14 cellular contexts compared by ENCODE assay signal in genomic region chr11:126654886-126655806, GRCh38.
DNase-seq lines count a peak whose midpoint lies in the region; ATAC-seq and TF ChIP-seq lines count a peak whose summit lies in the region.
"Had no signal": no experiment of that assay in that cellular context is flagged by ENCODE, and none has a peak within 500 bp of the region (broad histone marks: within the 10 kb centered on the region; RNA-seq: fewer than 3 reads in every experiment).

No MANE protein-coding gene starts in this region.

- H3K27ac Mint-ChIP-seq in nephron = peak overlapping the region in 2 of 3 experiments; percentile 12 to 42
- H3K27ac Mint-ChIP-seq: activated CD8-positive, alpha-beta T cell treated with anti-CD3 and anti-CD28 coated beads for 36 hours; activated T-helper 2 cell treated with anti-CD3 and anti-CD28 coated beads, Interferon-gamma antibody, Interleukin-2, Interleukin-4, amounts not matched to agents 10 μg/mL and 5 μg/mL and 100 μg/mL, durations not matched to agents 14 hours and 24 hours and 36 hours had no signal

- H3K27me3 Mint-ChIP-seq in nephron (ENCODE audit: low read depth) = peaks cover 34% of the 10 kb centered on the region
- H3K27me3 Mint-ChIP-seq: activated CD8-positive, alpha-beta T cell treated with anti-CD3 and anti-CD28 coated beads for 36 hours had no signal

- no peak for DNase-seq in BE2C
- peak; percentile 73 for DNase-seq in NCI-H1436 treated with DMSO at 0.1 percent for 48 hours (lab: John Stamatoyannopoulos, UW)
- peak in 47 of 61 donors; percentile 8 to 94 (median 66) for DNase-seq in caudate nucleus (lab: John Stamatoyannopoulos, UW)
- DNase-seq in activated T-cell treated with anti-CD3 and anti-CD28 coated beads, Interleukin-2, amount 50 U/mL, for 1 hour = no peak
- no peak for DNase-seq in AG08395 (ENCODE audit: low spot score)
- no peak for DNase-seq in activated effector memory CD4-positive, alpha-beta T cell treated with Interleukin-2 at 50 U/mL for 16 hours
- DNase-seq: activated CD8-positive, alpha-beta T cell treated with anti-CD3 and anti-CD28 coated beads for 36 hours; dermis blood vessel endothelial cell; DND-41; ovary; SIG-M5 had no signal

- H3K9me3 Mint-ChIP-seq in nephron = no peaks in the 10 kb centered on the region
- H3K9me3 Mint-ChIP-seq: activated CD8-positive, alpha-beta T cell treated with anti-CD3 and anti-CD28 coated beads for 36 hours; activated T-helper 2 cell treated with anti-CD3 and anti-CD28 coated beads, Interferon-gamma antibody, Interleukin-2, Interleukin-4, amounts not matched to agents 10 μg/mL and 5 μg/mL and 100 μg/mL, durations not matched to agents 14 hours and 24 hours and 36 hours had no signal

- no peaks in the 10 kb centered on the region for H3K36me3 Mint-ChIP-seq in nephron (ENCODE audit: low read depth)

- peak overlapping the region; percentile 94 for H3K27ac ChIP-seq in caudate nucleus (ENCODE audit: low read depth, low read length)
- H3K27ac ChIP-seq: ovary had no signal

- 0 out of 2 replicates have a peak overlapping the region, but pooled peaks have one; percentile 1 for H3K4me3 ChIP-seq in BE2C (ENCODE audit: low read depth, low read length)
- H3K4me3 ChIP-seq: ovary had no signal

- no peak overlapping the region for H3K4me3 Mint-ChIP-seq in nephron
- H3K4me3 Mint-ChIP-seq: activated CD8-positive, alpha-beta T cell treated with anti-CD3 and anti-CD28 coated beads for 36 hours had no signal

- no peak for TF ChIP-seq CTCF in BE2C (IDR thresholded peaks at IDR 0.05; ENCODE audit: low read depth, low read length)
- TF ChIP-seq CTCF in nephron (IDR thresholded peaks at IDR 0.05; ENCODE audit: unreplicated experiment in 3 of 3) = no peak

- peaks cover 17% of the 10 kb centered on the region for H3K4me1 Mint-ChIP-seq in nephron

- no peak for ATAC-seq in HG03565 (IDR thresholded peaks at IDR 0.05; ENCODE audit: unreplicated experiment)
- ATAC-seq: activated CD8-positive, alpha-beta T cell treated with anti-CD3 and anti-CD28 coated beads for 36 hours had no signal

- H3K4me1 ChIP-seq in BE2C = peaks cover 15% of the 10 kb centered on the region

- no peaks in the 10 kb centered on the region for H3K9me3 ChIP-seq in BE2C
- H3K9me3 ChIP-seq: ovary had no signal

- H3K27me3 ChIP-seq in BE2C = no peaks in the 10 kb centered on the region
- H3K27me3 ChIP-seq: ovary had no signal

- no peaks in the 10 kb centered on the region for H3K36me3 ChIP-seq in BE2C
- H3K36me3 ChIP-seq: ovary had no signal

Comparison
In these comparisons a context has a peak if more than half of its experiments do, and no peak if none do; other contexts are left out.
1. DNase-seq: peak in NCI-H1436 treated with DMSO at 0.1 percent for 48 hours (single experiment) and caudate nucleus (47 of 61); none in BE2C (single experiment), activated T-cell treated with anti-CD3 and anti-CD28 coated beads, Interleukin-2, amount 50 U/mL, for 1 hour (single experiment), AG08395 (single experiment) and activated effector memory CD4-positive, alpha-beta T cell treated with Interleukin-2 at 50 U/mL for 16 hours (single experiment).